Comparison of ENCODE assay signal across 16 cellular contexts in the genomic region with DNA sequence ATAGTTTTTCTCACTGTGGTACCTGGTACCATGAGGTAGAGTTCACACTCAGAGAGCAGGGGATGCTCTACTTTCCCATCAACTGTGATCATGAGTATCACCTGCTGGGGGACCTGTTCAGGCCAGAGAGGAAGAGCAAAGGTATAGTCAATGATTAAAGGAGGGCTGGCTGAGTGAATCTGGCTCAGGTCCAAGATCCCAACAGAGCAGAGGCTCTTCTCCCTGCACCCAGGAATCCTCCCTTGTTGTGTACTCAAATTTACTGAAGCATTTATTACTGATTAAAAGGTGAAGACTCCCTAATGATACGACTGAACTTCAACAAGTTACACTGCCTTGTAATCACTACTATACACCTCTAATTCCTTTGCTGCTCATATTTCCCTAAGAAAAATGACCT.
"Had no signal": no experiment of that assay in that cellular context is flagged by ENCODE, and none has a peak within 500 bp of the region (broad histone marks: within the 10 kb centered on the region; RNA-seq: fewer than 3 reads in every experiment).

No MANE protein-coding gene starts in this region.

- H3K27me3 ChIP-seq: ascending aorta, esophagus muscularis mucosa, sigmoid colon, suprapubic skin, upper lobe of right lung had no signal

- H3K4me3 ChIP-seq: ascending aorta, esophagus muscularis mucosa, psoas muscle, sigmoid colon, suprapubic skin, upper lobe of right lung had no signal

- ATAC-seq: activated T-cell treated with anti-CD3 and anti-CD28 coated beads, Interleukin-2, amount 50 U/mL, for 72 hours; left colon; natural killer cell treated with Interleukin-12 subunit alpha and Interleukin-12 subunit beta and Interleukin-15 and Interleukin-18, amount 100 ng/mL, for 72 hours; psoas muscle; stimulated activated naive CD8-positive, alpha-beta T cell treated with anti-CD3 and anti-CD28 coated beads, Interleukin-15, Interleukin-2, amounts not matched to agents 100 U/mL and 50 U/mL, for 24 hours; upper lobe of right lung had no signal

- H3K9me3 ChIP-seq: ascending aorta, esophagus muscularis mucosa, psoas muscle, sigmoid colon, suprapubic skin, upper lobe of right lung had no signal

- FAIRE-seq: bronchial epithelial cell had no signal

- DNase-seq: activated CD4-positive, alpha-beta memory T cell treated with anti-CD3 and anti-CD28 coated beads, Interleukin-2, amount 10 ng/mL, durations not matched to agents 7 days and 5 days; activated gamma-delta T cell treated with Interleukin-2 at 50 U/mL for 16 hours; activated T-cell treated with anti-CD3 and anti-CD28 coated beads, Interleukin-2, amount 50 U/mL, for 72 hours; immature natural killer cell; left colon; psoas muscle; sigmoid colon; stimulated activated CD4-positive, alpha-beta T cell treated with anti-CD3 and anti-CD28 coated beads, Interleukin-2, amount 100 ng/mL, for 48 hours; stimulated activated CD8-positive, alpha-beta memory T cell treated with anti-CD3 and anti-CD28 coated beads, Interleukin-4, amount 100 ng/mL, for 48 hours; stimulated activated naive CD8-positive, alpha-beta T cell treated with anti-CD3 and anti-CD28 coated beads, Interleukin-15, Interleukin-2, amounts not matched to agents 100 U/mL and 50 U/mL, for 24 hours; upper lobe of right lung had no signal

- H3K4me1 ChIP-seq: ascending aorta, psoas muscle, sigmoid colon, suprapubic skin, upper lobe of right lung had no signal

- H3K27ac ChIP-seq: ascending aorta, esophagus muscularis mucosa, psoas muscle, sigmoid colon, suprapubic skin, upper lobe of right lung had no signal

- H3K36me3 ChIP-seq: ascending aorta, esophagus muscularis mucosa, sigmoid colon, suprapubic skin, upper lobe of right lung had no signal
